Comparison of ENCODE assay signal across 22 cellular contexts in genomic region chr18:7908686-7909299, GRCh38.
DNase-seq lines count a peak whose midpoint lies in the region; ATAC-seq and TF ChIP-seq lines count a peak whose summit lies in the region.
"Had no signal": no experiment of that assay in that cellular context is flagged by ENCODE, and none has a peak within 500 bp of the region (broad histone marks: within the 10 kb centered on the region; RNA-seq: fewer than 3 reads in every experiment).

No MANE protein-coding gene starts in this region.

- no peak for TF ChIP-seq CTCF in WTC11 (IDR thresholded peaks at IDR 0.05)

- no peak for ATAC-seq in WTC11
- ATAC-seq: activated CD8-positive, alpha-beta T cell treated with anti-CD3 and anti-CD28 coated beads, Interleukin-2, amount 10 ng/mL, durations not matched to agents 7 days and 5 days; left ventricle myocardium superior; mucosa of descending colon had no signal

- 0 out of 2 replicates have a peak, but pooled peaks cover 4% of the 10 kb centered on the region for H3K9me3 Mint-ChIP-seq in WTC11
- H3K9me3 Mint-ChIP-seq: activated naive CD4-positive, alpha-beta T cell treated with anti-CD3 and anti-CD28 coated beads, Interleukin-2, amount 50 U/mL, for 24 hours had no signal

- H3K27ac Mint-ChIP-seq in WTC11, result no peak overlapping the region
- H3K27ac Mint-ChIP-seq: activated B cell treated with CpG ODN at 0.5 μM for 24 hours; activated CD8-positive, alpha-beta T cell treated with anti-CD3 and anti-CD28 coated beads, Interleukin-2, amount 10 ng/mL, durations not matched to agents 7 days and 5 days; activated naive CD4-positive, alpha-beta T cell treated with anti-CD3 and anti-CD28 coated beads, Interleukin-2, amount 50 U/mL, for 24 hours; progenitor cell of endocrine pancreas; T-helper 2 cell treated with Interferon-gamma antibody and Interleukin-4, amounts not matched to agents 5 μg/mL and 100 μg/mL, for 36 hours had no signal

- no peak overlapping the region for H3K4me3 Mint-ChIP-seq in WTC11
- H3K4me3 Mint-ChIP-seq: activated B cell treated with CpG ODN at 0.5 μM for 24 hours; activated CD8-positive, alpha-beta T cell treated with anti-CD3 and anti-CD28 coated beads, Interleukin-2, amount 10 ng/mL, durations not matched to agents 7 days and 5 days; activated naive CD4-positive, alpha-beta T cell treated with anti-CD3 and anti-CD28 coated beads, Interleukin-2, amount 50 U/mL, for 24 hours; neural crest cell; T-helper 2 cell treated with Interferon-gamma antibody and Interleukin-4, amounts not matched to agents 5 μg/mL and 100 μg/mL, for 36 hours had no signal

- H3K36me3 Mint-ChIP-seq in WTC11, result no peaks in the 10 kb centered on the region
- H3K36me3 Mint-ChIP-seq: activated naive CD4-positive, alpha-beta T cell treated with anti-CD3 and anti-CD28 coated beads, Interleukin-2, amount 50 U/mL, for 24 hours had no signal

- H3K4me1 Mint-ChIP-seq in WTC11, result peaks cover 6% of the 10 kb centered on the region; the same call in 1 of the 2 replicates
- H3K4me1 Mint-ChIP-seq: activated B cell treated with CpG ODN at 0.5 μM for 24 hours; activated naive CD4-positive, alpha-beta T cell treated with anti-CD3 and anti-CD28 coated beads, Interleukin-2, amount 50 U/mL, for 24 hours; neural crest cell had no signal

- CTCF ChIA-PET in WTC11 (lab: Charles Lee), result interaction anchor here (1.0 kb wide), 1 partner anchor 119 kb away, joined by 3 read pairs; no protein-coding TSS in a partner anchor

- DNase-seq in NCI-H1092 treated with DMSO at 0.1 percent for 48 hours (lab: John Stamatoyannopoulos, UW), result peak; percentile 29
- no peak for DNase-seq in NCI-H1092 (lab: John Stamatoyannopoulos, UW)
- peak; percentile 74 to 95 for DNase-seq in NCI-H2081 (lab: John Stamatoyannopoulos, UW)
- peak; percentile 98 for DNase-seq in NCI-H748 (lab: John Stamatoyannopoulos, UW; ENCODE audit: unreplicated experiment)
- peak; percentile 34 for DNase-seq in left kidney (ENCODE audit: low read depth, low spot score)
- no peak for DNase-seq in activated CD4-positive, alpha-beta T cell treated with anti-CD3 and anti-CD28 coated beads for 48 hours
- no peak for DNase-seq in cortex of kidney (lab: John Stamatoyannopoulos, UW)
- no peak for DNase-seq in WTC11 (ENCODE audit: low spot score)
- DNase-seq: activated B cell treated with CpG ODN at 0.5 μM for 24 hours; activated CD8-positive, alpha-beta T cell treated with anti-CD3 and anti-CD28 coated beads, Interleukin-2, amount 10 ng/mL, durations not matched to agents 7 days and 5 days; activated T-cell treated with anti-CD3 and anti-CD28 coated beads, Interleukin-2, amount 50 U/mL, for 48 hours; DMS 273 treated with DMSO at 0.1 percent for 48 hours; HCEC 1CT; head of caudate nucleus; left ventricle myocardium superior; mucosa of descending colon; NCI-H524 treated with DMSO at 0.1 percent for 48 hours; stimulated activated CD4-positive, alpha-beta T cell treated with anti-CD3 and anti-CD28 coated beads, Interleukin-4, amount 100 ng/mL, for 4 hours had no signal

- POLR2A ChIA-PET in WTC11 (lab: Charles Lee), result no interaction called here

- H3K27me3 Mint-ChIP-seq in WTC11 (ENCODE audit: low read depth), result no peaks in the 10 kb centered on the region
- H3K27me3 Mint-ChIP-seq: activated B cell treated with CpG ODN at 0.5 μM for 24 hours; activated naive CD4-positive, alpha-beta T cell treated with anti-CD3 and anti-CD28 coated beads, Interleukin-2, amount 50 U/mL, for 24 hours; progenitor cell of endocrine pancreas had no signal

TF ChIP-seq in WTC11, 78 proteins besides CTCF, POLR2A, EP300 and RAD21:
- no peak for TF ChIP-seq ZNF396 (CRISPR knock-in tag; IDR thresholded peaks at IDR 0.05; ENCODE audit: borderline replicate concordance)
- TF ChIP-seq ETV6 (CRISPR knock-in tag; IDR thresholded peaks at IDR 0.05), result no peak
- TF ChIP-seq PRRX2 (CRISPR knock-in tag; IDR thresholded peaks at IDR 0.05), result no peak
- TF ChIP-seq NR3C1 (CRISPR knock-in tag; conservative IDR thresholded peaks at IDR 0.05; ENCODE audit: low read depth), result no peak
- no peak for TF ChIP-seq JUN (CRISPR knock-in tag; IDR thresholded peaks at IDR 0.05)
- no peak for TF ChIP-seq ZNF416 (CRISPR knock-in tag; IDR thresholded peaks at IDR 0.05)

Comparison
In these comparisons a context has a peak if more than half of its experiments do, and no peak if none do; other contexts are left out.
1. DNase-seq: peak in NCI-H1092 treated with DMSO at 0.1 percent for 48 hours (single experiment), NCI-H2081 (2 of 2), NCI-H748 (single experiment) and left kidney (single experiment); none in NCI-H1092 (single experiment), activated CD4-positive, alpha-beta T cell treated with anti-CD3 and anti-CD28 coated beads for 48 hours (single experiment), cortex of kidney (single experiment) and WTC11 (single experiment).